8 cellular contexts compared by ENCODE assay signal in the genomic region with DNA sequence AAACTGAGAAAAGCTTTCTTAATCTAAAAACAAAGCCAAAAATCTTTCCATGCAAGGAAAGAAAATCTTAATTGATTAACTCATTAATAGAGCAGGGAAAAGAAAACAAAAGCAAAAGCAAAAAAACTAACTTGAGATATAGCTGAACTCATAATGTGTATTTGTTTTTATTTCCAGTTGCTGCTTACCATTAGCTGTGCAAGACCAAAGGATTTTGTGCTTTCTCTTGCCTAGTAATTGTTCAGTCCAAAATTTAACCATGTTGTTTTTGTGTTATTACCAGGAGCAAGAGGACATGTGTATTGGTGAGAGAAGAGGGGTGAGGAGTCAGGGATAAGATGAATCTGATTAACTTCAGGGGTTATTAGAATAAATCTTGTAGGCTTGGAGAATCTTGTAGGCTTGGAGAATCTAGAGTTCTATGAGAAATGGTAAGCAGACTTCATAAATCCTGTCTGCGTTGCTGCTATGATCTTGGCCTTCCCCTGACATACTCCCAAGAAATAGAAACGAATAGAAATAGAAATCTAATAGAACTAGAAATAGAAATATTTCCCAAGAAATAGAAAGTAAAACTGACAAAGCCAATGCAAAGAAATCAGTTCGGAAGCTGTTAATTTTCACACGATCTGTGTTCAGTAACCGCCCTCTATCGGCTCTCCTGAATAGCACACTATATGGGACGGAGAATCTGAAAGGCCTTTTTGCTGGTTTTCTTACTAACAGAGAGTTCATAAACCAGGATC.
DNase-seq lines count a peak whose midpoint lies in the region; ATAC-seq and FAIRE-seq lines count a peak whose summit lies in the region.

No MANE protein-coding gene starts in this region.

- peak; percentile 86 to 88 for DNase-seq in AML-193 (lab: John Stamatoyannopoulos, UW)
- DNase-seq in NCI-H774 (lab: John Stamatoyannopoulos, UW), result peak; percentile 56
- peak; percentile 71 for DNase-seq in activated effector memory CD4-positive, alpha-beta T cell treated with anti-CD3 and anti-CD28 coated beads, Interleukin-2, amount 50 U/mL, for 16 hours
- DNase-seq in frontal cortex (ENCODE audit: low spot score in 2 of 2), result peak; percentile 25 to 46
- DNase-seq in pons (ENCODE audit: low spot score), result peak; percentile 75
- DNase-seq in NCI-H128 (lab: John Stamatoyannopoulos, UW; ENCODE audit: unreplicated experiment), result no peak

- FAIRE-seq in frontal cortex (lab: Jason Lieb, UNC), result no peak

- ATAC-seq in GM18508 (IDR thresholded peaks at IDR 0.05; ENCODE audit: insufficient read depth, unreplicated experiment) (peak; percentile 29), HG03064 (IDR thresholded peaks at IDR 0.05; ENCODE audit: low read depth, unreplicated experiment) (peak; percentile 40)
